In the genomic region with DNA sequence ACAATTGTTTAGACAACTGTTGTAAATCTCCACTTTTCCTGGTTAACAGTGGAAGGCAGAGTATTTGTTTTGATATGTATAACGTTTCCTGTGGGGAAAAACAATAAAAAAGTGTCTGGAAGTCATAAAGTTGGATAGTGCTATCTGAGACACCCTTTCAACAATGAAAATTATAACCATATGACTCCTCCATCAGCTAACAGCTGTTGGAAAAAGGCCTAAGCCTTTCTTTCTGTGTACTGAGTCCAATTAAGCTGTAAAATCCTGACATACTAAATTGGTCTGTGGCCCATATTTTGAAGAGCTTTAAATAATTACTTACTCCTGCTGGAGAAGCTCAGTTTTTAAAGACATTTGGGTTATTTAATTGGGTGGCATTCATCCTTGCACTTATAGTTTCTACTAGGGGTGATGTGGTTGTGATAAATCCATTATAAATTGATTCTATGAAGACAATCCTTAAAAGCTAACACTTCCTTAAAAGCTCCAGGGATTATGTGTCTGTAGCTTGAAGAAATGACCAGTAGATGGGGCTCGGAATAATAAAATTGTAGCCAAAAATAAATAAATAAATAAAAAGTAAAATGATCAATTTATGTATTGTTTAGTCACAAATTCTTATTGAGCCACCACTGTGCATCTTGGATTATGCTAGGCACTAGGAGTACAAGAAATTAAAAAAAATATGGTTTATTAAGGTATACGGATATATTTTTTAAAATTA, we compare ENCODE assay signal across 1 cellular context.
TF ChIP-seq lines count a peak whose summit lies in the region.

No MANE protein-coding gene starts in this region.

TF ChIP-seq in SK-N-SH treated with all-trans-retinoic acid at 6 μM for 48 hours, 23 proteins besides CTCF, POLR2A, EP300 and RAD21 (continued from another document):
- TF ChIP-seq, protein P1, sequence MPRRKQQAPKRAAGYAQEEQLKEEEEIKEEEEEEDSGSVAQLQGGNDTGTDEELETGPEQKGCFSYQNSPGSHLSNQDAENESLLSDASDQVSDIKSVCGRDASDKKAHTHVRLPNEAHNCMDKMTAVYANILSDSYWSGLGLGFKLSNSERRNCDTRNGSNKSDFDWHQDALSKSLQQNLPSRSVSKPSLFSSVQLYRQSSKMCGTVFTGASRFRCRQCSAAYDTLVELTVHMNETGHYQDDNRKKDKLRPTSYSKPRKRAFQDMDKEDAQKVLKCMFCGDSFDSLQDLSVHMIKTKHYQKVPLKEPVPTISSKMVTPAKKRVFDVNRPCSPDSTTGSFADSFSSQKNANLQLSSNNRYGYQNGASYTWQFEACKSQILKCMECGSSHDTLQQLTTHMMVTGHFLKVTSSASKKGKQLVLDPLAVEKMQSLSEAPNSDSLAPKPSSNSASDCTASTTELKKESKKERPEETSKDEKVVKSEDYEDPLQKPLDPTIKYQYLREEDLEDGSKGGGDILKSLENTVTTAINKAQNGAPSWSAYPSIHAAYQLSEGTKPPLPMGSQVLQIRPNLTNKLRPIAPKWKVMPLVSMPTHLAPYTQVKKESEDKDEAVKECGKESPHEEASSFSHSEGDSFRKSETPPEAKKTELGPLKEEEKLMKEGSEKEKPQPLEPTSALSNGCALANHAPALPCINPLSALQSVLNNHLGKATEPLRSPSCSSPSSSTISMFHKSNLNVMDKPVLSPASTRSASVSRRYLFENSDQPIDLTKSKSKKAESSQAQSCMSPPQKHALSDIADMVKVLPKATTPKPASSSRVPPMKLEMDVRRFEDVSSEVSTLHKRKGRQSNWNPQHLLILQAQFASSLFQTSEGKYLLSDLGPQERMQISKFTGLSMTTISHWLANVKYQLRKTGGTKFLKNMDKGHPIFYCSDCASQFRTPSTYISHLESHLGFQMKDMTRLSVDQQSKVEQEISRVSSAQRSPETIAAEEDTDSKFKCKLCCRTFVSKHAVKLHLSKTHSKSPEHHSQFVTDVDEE (CRISPR knock-in tag; IDR thresholded peaks at IDR 0.05) = no peak
- TF ChIP-seq CSRNP3 (CRISPR knock-in tag; IDR thresholded peaks at IDR 0.05) = no peak
TF ChIP-seq in SK-N-SH treated with all-trans-retinoic acid at 6 μM for 48 hours: peak in this region for 1.
